ENCODE assay signal across 14 cellular contexts in genomic region chr9:109278216-109278615, GRCh38. TPM values are rescaled to one million over a fixed set of nuclear protein-coding genes. Genes with fewer than 3 reads are reported as not detected.
A peak's percentile ranks its signal among the peaks of the same experiment; 100 is the strongest.
DNase-seq lines count a peak whose midpoint lies in the region; ATAC-seq and TF ChIP-seq lines count a peak whose summit lies in the region.
"Had no signal": no experiment of that assay in that cellular context is flagged by ENCODE, and none has a peak within 500 bp of the region (broad histone marks: within the 10 kb centered on the region; RNA-seq: fewer than 3 reads in every experiment).

No MANE protein-coding gene starts in this region.

- no peak for ATAC-seq in body of pancreas
- no peak for ATAC-seq in right lobe of liver

- H3K4me1 Mint-ChIP-seq in CD8-positive, alpha-beta memory T cell: no peaks in the 10 kb centered on the region

- in situ Hi-C loops in GM13977 (cut with MboI; ENCODE audit: low pct_unique_long_range_greater_than_20kb, low sequenced_read_pairs, unreplicated experiment): no loop called here

- H3K36me3 Mint-ChIP-seq in CD8-positive, alpha-beta memory T cell: no peaks in the 10 kb centered on the region

- POLR2A ChIA-PET in RWPE1 (lab: Yijun Ruan, JAX; ENCODE audit: low non-redundant PET): no interaction called here
- POLR2A ChIA-PET in CD8-positive, alpha-beta memory T cell (lab: Charles Lee): no interaction called here

- DNase-seq in RWPE1 (ENCODE audit: low spot score) (no peak), body of pancreas (no peak), right lobe of liver (no peak), pons (ENCODE audit: low spot score) (no peak), dedifferentiated amniotic fluid mesenchymal stem cell (ENCODE audit: extremely low spot score) (no peak), GM13977 (ENCODE audit: low spot score) (no peak)
- DNase-seq in CD8-positive, alpha-beta memory T cell: no peak
- DNase-seq: ACHN; BE2C; CD4-positive, alpha-beta T cell; DMS153; DMS79; GF-D8; H9 had no signal

- no peak overlapping the region for H3K4me3 Mint-ChIP-seq in CD8-positive, alpha-beta memory T cell
- H3K4me3 Mint-ChIP-seq: CD4-positive, alpha-beta T cell; H9 had no signal

- H3K36me3 ChIP-seq in body of pancreas (replicated peaks in 1 of 2; ENCODE audit: insufficient read depth in 1 of 2, low read depth in 2 of 2) (no peaks in the 10 kb centered on the region), right lobe of liver (no peaks in the 10 kb centered on the region)
- H3K36me3 ChIP-seq in CD8-positive, alpha-beta memory T cell (ENCODE audit: insufficient read depth, low read length): no peaks in the 10 kb centered on the region
- H3K36me3 ChIP-seq: BE2C had no signal

- peaks cover 0 to 1% (median 0%) of the 10 kb centered on the region in 5 donors for H3K9me3 Mint-ChIP-seq in CD8-positive, alpha-beta memory T cell
- H3K9me3 Mint-ChIP-seq: CD4-positive, alpha-beta T cell; H9 had no signal

- 81 to 87% methylated on average over 6 of the region's 6 CpGs for WGBS in body of pancreas, 2 donors
- WGBS in right lobe of liver (ENCODE audit: insufficient coverage, low coverage, low lambda C conversion rate, missing lambda C conversion rate): 83% methylated on average over 3 of the region's 6 CpGs

- H3K27me3 ChIP-seq in body of pancreas (no peaks in the 10 kb centered on the region), right lobe of liver (no peaks in the 10 kb centered on the region)
- H3K27me3 ChIP-seq in CD8-positive, alpha-beta memory T cell (ENCODE audit: insufficient read depth, low read length, poor library complexity, severe bottlenecking): peaks cover 5% of the 10 kb centered on the region
- H3K27me3 ChIP-seq: BE2C had no signal

- TF ChIP-seq CTCF in RWPE1 (conservative IDR thresholded peaks at IDR 0.05; ENCODE audit: low read depth): no peak
- no peak for TF ChIP-seq CTCF in body of pancreas (IDR thresholded peaks at IDR 0.05)
- no peak for TF ChIP-seq CTCF in right lobe of liver (IDR thresholded peaks at IDR 0.05)
- TF ChIP-seq CTCF in GM13977 (IDR thresholded peaks at IDR 0.05; ENCODE audit: extremely low read depth, insufficient read depth, missing control alignments): no peak

- H3K9me3 ChIP-seq in body of pancreas (no peaks in the 10 kb centered on the region), right lobe of liver (no peaks in the 10 kb centered on the region)
- no peaks in the 10 kb centered on the region for H3K9me3 ChIP-seq in CD8-positive, alpha-beta memory T cell (ENCODE audit: low read length)
- H3K9me3 ChIP-seq: BE2C had no signal

- H3K27ac Mint-ChIP-seq in CD8-positive, alpha-beta memory T cell: no peak overlapping the region
- H3K27ac Mint-ChIP-seq: CD4-positive, alpha-beta T cell had no signal

- H3K27ac ChIP-seq in RWPE1: peak overlapping the region; percentile 62
- peak overlapping the region in 3 of 4 donors; percentile 38 to 76 (median 73) for H3K27ac ChIP-seq in body of pancreas
- H3K27ac ChIP-seq in right lobe of liver: peak overlapping the region in 2 of 3 donors; percentile 24 to 83
- no peak overlapping the region for H3K27ac ChIP-seq in CD8-positive, alpha-beta memory T cell (ENCODE audit: low read depth, low read length)

- intact Hi-C loops in body of pancreas (cut with DNase I): no loop called here
- intact Hi-C loops in right lobe of liver (cut with DNase I): no loop called here

- H3K4me1 ChIP-seq in body of pancreas: peaks cover 82% of the 10 kb centered on the region
- H3K4me1 ChIP-seq in right lobe of liver: peaks cover 0 to 70% (median 22%) of the 10 kb centered on the region in 4 donors
- H3K4me1 ChIP-seq in CD8-positive, alpha-beta memory T cell (ENCODE audit: insufficient read depth, low read length): no peaks in the 10 kb centered on the region
- H3K4me1 ChIP-seq: BE2C had no signal

- CTCF ChIA-PET in RWPE1 (lab: Yijun Ruan, JAX): interaction anchor here (0.8 kb wide), 1 partner anchor 67 kb away, joined by 3 read pairs; no protein-coding TSS in a partner anchor
- CTCF ChIA-PET in CD8-positive, alpha-beta memory T cell (lab: Charles Lee): interaction anchor here (1.0 kb wide), 1 partner anchor 10 kb away, joined by 3 read pairs; no protein-coding TSS in a partner anchor

- H3K4me3 ChIP-seq in body of pancreas (no peak overlapping the region), right lobe of liver (no peak overlapping the region)
- H3K4me3 ChIP-seq in CD8-positive, alpha-beta memory T cell (ENCODE audit: low read length): no peak overlapping the region

- no peak for TF ChIP-seq POLR2A in body of pancreas (IDR thresholded peaks at IDR 0.05)
- no peak for TF ChIP-seq POLR2A in right lobe of liver (IDR thresholded peaks at IDR 0.05)

- H3K27me3 Mint-ChIP-seq in CD8-positive, alpha-beta memory T cell: peaks cover 7 to 27% of the 10 kb centered on the region in 2 donors

RNA-seq across cellular contexts. Expression of gene EPB41L4B, which starts 42.6 kb away (rescaled TPM):
- total RNA-seq in body of pancreas (100 to 1,000 TPM in 1 of 2 donors, 10 to 100 TPM in 1; 41.9 to 122 TPM), right lobe of liver (10 to 100 TPM; 29.0 to 89.0 (median 32.4) TPM)
- under 1 TPM; 0.35 to 0.44 TPM for total RNA-seq in CD8-positive, alpha-beta memory T cell
- not detected for polyA plus RNA-seq in CD8-positive, alpha-beta memory T cell
- total RNA-seq: CD4-positive, alpha-beta T cell had no signal

Comparison
In these comparisons a context has a peak if more than half of its experiments do, and no peak if none do; other contexts are left out.
1. RNA of gene EPB41L4B, which starts 42.6 kb away (total RNA-seq): 41.9 to 122 TPM in body of pancreas and 29.0 to 89.0 TPM in right lobe of liver; 0.35 to 0.44 TPM in CD8-positive, alpha-beta memory T cell; every median in the first group is over 10 times any median in the second.